Comparison of ENCODE assay signal across 12 cellular contexts in the genomic region with DNA sequence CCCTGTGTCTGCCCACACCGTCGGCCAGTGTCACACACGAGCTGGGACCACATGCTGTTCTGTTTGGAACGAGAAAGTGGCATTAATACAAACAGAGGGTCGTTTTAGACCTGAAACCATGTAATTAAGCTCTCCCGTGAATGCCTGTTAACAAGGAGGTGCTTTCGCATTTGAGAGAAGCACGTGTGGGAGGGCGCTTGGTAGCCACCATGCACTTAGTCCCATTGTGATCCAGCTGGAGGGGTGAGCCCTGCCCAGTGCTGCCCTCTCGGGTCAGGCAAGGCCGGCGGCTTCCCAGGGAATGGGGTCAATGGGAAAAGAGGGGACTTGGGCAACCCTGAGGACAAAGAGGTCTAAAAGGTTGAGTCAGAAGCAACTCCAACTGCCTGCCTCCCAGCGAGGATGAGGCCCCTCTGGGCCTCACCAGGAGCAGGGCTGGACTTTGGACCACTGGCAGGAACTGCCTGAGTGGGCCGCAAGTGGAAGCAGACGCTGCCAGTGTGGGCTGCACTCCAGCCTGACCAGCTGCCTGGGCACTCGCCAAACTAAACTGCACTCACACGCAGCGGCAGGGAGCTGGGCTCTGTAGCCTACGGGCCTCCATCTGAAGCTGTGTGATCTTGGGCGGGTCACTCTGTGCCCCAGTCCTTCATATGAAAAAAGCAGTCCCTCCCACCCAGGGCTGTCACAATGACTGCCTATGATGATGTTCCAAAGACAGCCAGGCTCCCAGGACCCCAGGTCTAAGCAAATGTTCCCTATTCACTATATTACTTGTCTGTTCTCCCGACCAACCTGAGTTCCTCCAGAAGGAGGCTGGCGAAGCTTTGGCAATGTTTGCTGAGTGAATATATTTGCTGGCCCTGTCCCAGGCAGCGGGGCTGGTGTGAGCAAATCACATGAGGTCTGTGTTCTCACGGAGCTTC.
DNase-seq lines count a peak whose midpoint lies in the region; ATAC-seq, FAIRE-seq and TF ChIP-seq lines count a peak whose summit lies in the region.
"Had no signal": no experiment of that assay in that cellular context is flagged by ENCODE, and none has a peak within 500 bp of the region (broad histone marks: within the 10 kb centered on the region; RNA-seq: fewer than 3 reads in every experiment).

No MANE protein-coding gene starts in this region.

- intact Hi-C loops in endothelial cell of umbilical vein (cut with micrococcal nuclease) (no loop called here), ascending aorta (cut with DNase I) (no loop called here), esophagus muscularis mucosa (cut with DNase I) (no loop called here)

- H3K9ac ChIP-seq in endothelial cell of umbilical vein (replicated peaks; ENCODE audit: extremely low read depth, insufficient read depth, low read length) = no peak overlapping the region

- BruUV-seq in endothelial cell of umbilical vein (replicated peaks; lab: Mats Ljungman, UMichigan) = no TSS peak

- no peaks in the 10 kb centered on the region for H3K9me1 ChIP-seq in endothelial cell of umbilical vein (replicated peaks; ENCODE audit: control insufficient read depth, extremely low read depth, insufficient read depth, low read length)

- no peak overlapping the region for H2AFZ ChIP-seq in endothelial cell of umbilical vein (ENCODE audit: low read depth, low read length)

- no peak overlapping the region for H3K4me2 ChIP-seq in endothelial cell of umbilical vein (ENCODE audit: insufficient read depth, low read length)

- CTCF ChIA-PET in endothelial cell of umbilical vein (lab: Charles Lee) = interaction anchor here (1.0 to 1.9 kb wide), 3 partner anchors 18 to 93 kb away, joined by 3 to 7 read pairs (median 3); no protein-coding TSS in a partner anchor

- no peaks in the 10 kb centered on the region for H3K27me3 ChIP-seq in endothelial cell of umbilical vein (ENCODE audit: control insufficient read depth in 2 of 2, insufficient read depth in 2 of 2, low read length in 2 of 2)
- no peaks in the 10 kb centered on the region for H3K27me3 ChIP-seq in ascending aorta
- no peaks in the 10 kb centered on the region for H3K27me3 ChIP-seq in esophagus muscularis mucosa
- H3K27me3 ChIP-seq: gastrocnemius medialis had no signal

- H3K9me3 ChIP-seq in endothelial cell of umbilical vein (replicated peaks; ENCODE audit: control insufficient read depth, insufficient read depth, low read length) (no peaks in the 10 kb centered on the region), ascending aorta (peaks cover 0 to 7% of the 10 kb centered on the region in 2 donors), esophagus muscularis mucosa (peaks cover 0 to 8% (median 4%) of the 10 kb centered on the region in 4 donors)
- H3K9me3 ChIP-seq: gastrocnemius medialis had no signal

- H3K4me1 ChIP-seq in endothelial cell of umbilical vein (ENCODE audit: control insufficient read depth, extremely low read depth, insufficient read depth, low read length) = no peaks in the 10 kb centered on the region
- H3K4me1 ChIP-seq in ascending aorta = peaks cover 4 to 16% of the 10 kb centered on the region in 2 donors
- H3K4me1 ChIP-seq in esophagus muscularis mucosa = peaks cover 7 to 12% (median 11%) of the 10 kb centered on the region in 4 donors

- TF ChIP-seq POLR2A in endothelial cell of umbilical vein (IDR thresholded peaks at IDR 0.05; ENCODE audit: low read depth, low read length) = no peak
- no peak for TF ChIP-seq POLR2A in esophagus muscularis mucosa (IDR thresholded peaks at IDR 0.05; ENCODE audit: low read depth)

- TF ChIP-seq EP300 in esophagus muscularis mucosa (IDR thresholded peaks at IDR 0.05) = no peak

- TF ChIP-seq CTCF in endothelial cell of umbilical vein (IDR thresholded peaks at IDR 0.05; ENCODE audit: extremely low read depth in 1 of 2, insufficient read depth in 1 of 2, low read depth in 1 of 2, low read length in 2 of 2) (no peak), omental fat pad (IDR thresholded peaks at IDR 0.05) (no peak), ascending aorta (IDR thresholded peaks at IDR 0.05) (no peak), esophagus muscularis mucosa (IDR thresholded peaks at IDR 0.05) (no peak)

- no peaks in the 10 kb centered on the region for H4K20me1 ChIP-seq in endothelial cell of umbilical vein (replicated peaks; ENCODE audit: control insufficient read depth, extremely low read depth, insufficient read depth, low read length)

- WGBS in esophagus muscularis mucosa = 95% methylated on average over 15 of the region's 24 CpGs

- H3K79me2 ChIP-seq in endothelial cell of umbilical vein (ENCODE audit: control insufficient read depth, insufficient read depth, low read length) = no peaks in the 10 kb centered on the region

- dilution Hi-C loops in endothelial cell of umbilical vein (cut with MboI; ENCODE audit: extremely low pct_ligation_motif_present, low sequenced_read_pairs) = no loop called here

- no peak for FAIRE-seq in endothelial cell of umbilical vein (lab: Jason Lieb, UNC)

- DNase-seq in COR-L47 (lab: John Stamatoyannopoulos, UW) (peak; percentile 83), NCI-H2227 (lab: John Stamatoyannopoulos, UW; ENCODE audit: unreplicated experiment) (peak; percentile 70), endothelial cell of umbilical vein (ENCODE audit: low read depth, low spot score) (peak; percentile 71), omental fat pad (ENCODE audit: low spot score) (no peak), ascending aorta (ENCODE audit: low spot score in 2 of 2) (no peak), esophagus muscularis mucosa (ENCODE audit: extremely low spot score) (no peak)
- DNase-seq: activated CD4-positive, alpha-beta T cell treated with anti-CD3 and anti-CD28 coated beads for 1 hour; DND-41; gastrocnemius medialis; PC-3 had no signal

- ATAC-seq in omental fat pad (ENCODE audit: low FRiP score) (peak; percentile 29), HG03565 (IDR thresholded peaks at IDR 0.05; ENCODE audit: unreplicated experiment) (no peak), HG03025 (IDR thresholded peaks at IDR 0.05; ENCODE audit: low FRiP score, unreplicated experiment) (no peak)
- ATAC-seq: PC-3 had no signal

- H3K27ac ChIP-seq in endothelial cell of umbilical vein (ENCODE audit: insufficient read depth, low read depth, low read length) (no peak overlapping the region), ascending aorta (no peak overlapping the region), esophagus muscularis mucosa (replicated peaks in 1 of 4) (no peak overlapping the region)
- H3K27ac ChIP-seq: gastrocnemius medialis had no signal

- H3K36me3 ChIP-seq in endothelial cell of umbilical vein (ENCODE audit: control insufficient read depth in 2 of 2, extremely low read depth in 1 of 2, insufficient read depth in 2 of 2, low read length in 2 of 2) = no peaks in the 10 kb centered on the region
- H3K36me3 ChIP-seq in ascending aorta = no peaks in the 10 kb centered on the region
- peaks cover 0 to 17% (median 12%) of the 10 kb centered on the region in 4 donors for H3K36me3 ChIP-seq in esophagus muscularis mucosa

- H3K4me3 ChIP-seq in endothelial cell of umbilical vein (replicated peaks in 1 of 3; ENCODE audit: insufficient read depth in 1 of 3, low read depth in 1 of 3, low read length in 3 of 3) (no peak overlapping the region), ascending aorta (no peak overlapping the region), esophagus muscularis mucosa (no peak overlapping the region)
- H3K4me3 ChIP-seq: gastrocnemius medialis had no signal

- POLR2A ChIA-PET in endothelial cell of umbilical vein (lab: Charles Lee) = no interaction called here

TF ChIP-seq in endothelial cell of umbilical vein, 7 proteins besides CTCF, POLR2A, EP300 and RAD21:
- TF ChIP-seq FOS (IDR thresholded peaks at IDR 0.05; ENCODE audit: borderline replicate concordance, insufficient read depth, low read length) (no peak), JUN (IDR thresholded peaks at IDR 0.05; ENCODE audit: borderline replicate concordance, insufficient read depth, insufficient read length, low read depth) (no peak), POLR2AphosphoS5 (IDR thresholded peaks at IDR 0.05; ENCODE audit: insufficient read depth, low read depth, low read length) (no peak), EZH2 (IDR thresholded peaks at IDR 0.05; ENCODE audit: borderline replicate concordance, low read depth, low read length, severe bottlenecking) (no peak), GATA2 (IDR thresholded peaks at IDR 0.05; ENCODE audit: insufficient read depth, insufficient read length, low read depth, low read length) (no peak), MYC (IDR thresholded peaks at IDR 0.05; ENCODE audit: low read depth, low read length) (no peak)
- TF ChIP-seq, protein P1, sequence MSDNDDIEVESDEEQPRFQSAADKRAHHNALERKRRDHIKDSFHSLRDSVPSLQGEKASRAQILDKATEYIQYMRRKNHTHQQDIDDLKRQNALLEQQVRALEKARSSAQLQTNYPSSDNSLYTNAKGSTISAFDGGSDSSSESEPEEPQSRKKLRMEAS (IDR thresholded peaks at IDR 0.05; ENCODE audit: insufficient read depth, insufficient read length) = no peak

Comparison
In these comparisons a context has a peak if more than half of its experiments do, and no peak if none do; other contexts are left out.
1. DNase-seq: peak in COR-L47 (single experiment), NCI-H2227 (single experiment) and endothelial cell of umbilical vein (single experiment); none in omental fat pad (single experiment), ascending aorta (0 of 2) and esophagus muscularis mucosa (single experiment).